28 cellular contexts compared by ENCODE assay signal in genomic region chr2:235930701-235931100, GRCh38.
"Had no signal": no experiment of that assay in that cellular context is flagged by ENCODE, and none has a peak within 500 bp of the region (broad histone marks: within the 10 kb centered on the region; RNA-seq: fewer than 3 reads in every experiment).

No MANE protein-coding gene starts in this region.

- H3K9me3 Mint-ChIP-seq: immature natural killer cell; naive thymus-derived CD8-positive, alpha-beta T cell; nephron; neural crest cell; stimulated activated memory B cell treated with anti-CD40 and anti-IgM and Interleukin-4, amounts not matched to agents 10 μg/mL and 1 μg/mL and 100 μg/mL, for 72 hours; stimulated activated naive CD8-positive, alpha-beta T cell treated with anti-CD3 and anti-CD28 coated beads, Interleukin-15, amount 100 ng/mL, for 72 hours had no signal

- H3K36me3 ChIP-seq: neutrophil, ovary had no signal

- H3K4me3 ChIP-seq: heart left ventricle, lower lobe of right lung, ovary, right atrium auricular region, right lobe of liver, smooth muscle cell, testis, tibial artery, upper lobe of right lung had no signal

- H3K4me3 Mint-ChIP-seq: immature natural killer cell; naive thymus-derived CD8-positive, alpha-beta T cell; nephron; neural crest cell; stimulated activated memory B cell treated with anti-CD40 and anti-IgM and Interleukin-4, amounts not matched to agents 10 μg/mL and 1 μg/mL and 100 μg/mL, for 72 hours; stimulated activated naive CD8-positive, alpha-beta T cell treated with anti-CD3 and anti-CD28 coated beads, Interleukin-15, amount 100 ng/mL, for 72 hours had no signal

- H3K4me1 ChIP-seq: heart left ventricle, lower lobe of right lung, right atrium auricular region, right lobe of liver, testis, tibial artery, upper lobe of right lung had no signal

- DNase-seq: heart left ventricle; hypothalamus; immature natural killer cell; left ventricle myocardium superior; lower lobe of right lung; mammary epithelial cell; mesenchymal stem cell; naive thymus-derived CD8-positive, alpha-beta T cell; occipital lobe; ovary; right lobe of liver; stimulated activated CD4-positive, alpha-beta T cell treated with anti-CD3 and anti-CD28 coated beads, Interleukin-1b, Interleukin-23, amount 100 ng/mL, for 48 hours; stimulated activated CD4-positive, alpha-beta T cell treated with anti-CD3 and anti-CD28 coated beads, Interleukin-2, amount 100 ng/mL, for 48 hours; stimulated activated CD4-positive, alpha-beta T cell treated with anti-CD3 and anti-CD28 coated beads, Interleukin-4, amount 100 ng/mL, for 4 hours; stimulated activated CD8-positive, alpha-beta memory T cell treated with anti-CD3 and anti-CD28 coated beads, Interleukin-4, amount 100 ng/mL, for 48 hours; stimulated activated naive CD4-positive, alpha-beta T cell treated with Interleukin-2 at 50 U/mL for 16 hours; stimulated activated naive CD8-positive, alpha-beta T cell treated with anti-CD3 and anti-CD28 coated beads, Interleukin-15, amount 100 ng/mL, for 72 hours; testis; trophoblast cell; upper lobe of right lung had no signal

- H3K36me3 Mint-ChIP-seq: naive thymus-derived CD8-positive, alpha-beta T cell; stimulated activated memory B cell treated with anti-CD40 and anti-IgM and Interleukin-4, amounts not matched to agents 10 μg/mL and 1 μg/mL and 100 μg/mL, for 72 hours had no signal

- H3K27me3 ChIP-seq: heart left ventricle, neutrophil, ovary, right atrium auricular region, right lobe of liver, testis, tibial artery, upper lobe of right lung had no signal

- H3K4me1 Mint-ChIP-seq: immature natural killer cell; naive thymus-derived CD8-positive, alpha-beta T cell; stimulated activated memory B cell treated with anti-CD40 and anti-IgM and Interleukin-4, amounts not matched to agents 10 μg/mL and 1 μg/mL and 100 μg/mL, for 72 hours; stimulated activated naive CD8-positive, alpha-beta T cell treated with anti-CD3 and anti-CD28 coated beads, Interleukin-15, amount 100 ng/mL, for 72 hours had no signal

- H3K27me3 Mint-ChIP-seq: progenitor cell of endocrine pancreas; stimulated activated memory B cell treated with anti-CD40 and anti-IgM and Interleukin-4, amounts not matched to agents 10 μg/mL and 1 μg/mL and 100 μg/mL, for 72 hours; stimulated activated naive CD8-positive, alpha-beta T cell treated with anti-CD3 and anti-CD28 coated beads, Interleukin-15, amount 100 ng/mL, for 72 hours had no signal

- H3K27ac Mint-ChIP-seq: immature natural killer cell; naive thymus-derived CD8-positive, alpha-beta T cell; nephron; progenitor cell of endocrine pancreas; stimulated activated memory B cell treated with anti-CD40 and anti-IgM and Interleukin-4, amounts not matched to agents 10 μg/mL and 1 μg/mL and 100 μg/mL, for 72 hours; stimulated activated naive CD8-positive, alpha-beta T cell treated with anti-CD3 and anti-CD28 coated beads, Interleukin-15, amount 100 ng/mL, for 72 hours had no signal

- H3K27ac ChIP-seq: heart left ventricle, lower lobe of right lung, neutrophil, ovary, right atrium auricular region, right lobe of liver, testis, tibial artery, upper lobe of right lung had no signal

- H3K9me3 ChIP-seq: lower lobe of right lung, neutrophil, ovary, right atrium auricular region, right lobe of liver, testis, tibial artery, upper lobe of right lung had no signal
